14 cellular contexts compared by ENCODE assay signal in genomic region chr2:68426446-68426845, GRCh38.
"Had no signal": no experiment of that assay in that cellular context is flagged by ENCODE, and none has a peak within 500 bp of the region (broad histone marks: within the 10 kb centered on the region; RNA-seq: fewer than 3 reads in every experiment).

No MANE protein-coding gene starts in this region.

- H3K9me3 Mint-ChIP-seq: endodermal cell, naive B cell had no signal

- DNase-seq: activated CD4-positive, alpha-beta T cell treated with anti-CD3 and anti-CD28 coated beads, Interleukin-2, amount 50 U/mL, for 4 hours; activated naive CD4-positive, alpha-beta T cell treated with Interleukin-2 at 50 U/mL for 16 hours; activated T-cell treated with anti-CD3 and anti-CD28 coated beads for 4 hours; aorta; dermis blood vessel endothelial cell; endodermal cell; erythroblast; heart right ventricle; left cardiac atrium; naive B cell; stimulated activated CD4-positive, alpha-beta T cell treated with anti-CD3 and anti-CD28 coated beads, Interleukin-2, amount 100 ng/mL, for 48 hours had no signal

- H3K27ac ChIP-seq: gastroesophageal sphincter had no signal

- H3K36me3 Mint-ChIP-seq: naive B cell, type B pancreatic cell had no signal

- H3K36me3 ChIP-seq: gastroesophageal sphincter, heart right ventricle had no signal

- H3K27ac Mint-ChIP-seq: endodermal cell, type B pancreatic cell had no signal

- H3K27me3 ChIP-seq: gastroesophageal sphincter, heart right ventricle had no signal

- H3K4me3 Mint-ChIP-seq: endodermal cell, type B pancreatic cell had no signal

- H3K9me3 ChIP-seq: gastroesophageal sphincter, heart right ventricle had no signal

- H3K4me3 ChIP-seq: gastroesophageal sphincter, heart right ventricle, lung had no signal

- H3K27me3 Mint-ChIP-seq: naive B cell had no signal

- ATAC-seq: gastroesophageal sphincter, heart right ventricle, left cardiac atrium had no signal
